In genomic region chr19:39407394-39407643, GRCh38 we compare ENCODE assay signal across 9 cellular contexts. TPM values are rescaled to one million over a fixed set of nuclear protein-coding genes. Genes with fewer than 3 reads are reported as not detected.
DNase-seq lines count a peak whose midpoint lies in the region; ATAC-seq and FAIRE-seq lines count a peak whose summit lies in the region.
"Had no signal": no experiment of that assay in that cellular context is flagged by ENCODE, and none has a peak within 500 bp of the region (broad histone marks: within the 10 kb centered on the region; RNA-seq: fewer than 3 reads in every experiment).

No MANE protein-coding gene starts in this region.

- H3K27me3 Mint-ChIP-seq in stimulated activated naive CD8-positive, alpha-beta T cell treated with anti-CD3 and anti-CD28 coated beads, Interleukin-15, Interleukin-2, amounts not matched to agents 100 ng/mL and 50 ng/mL, for 24 hours: no peaks in the 10 kb centered on the region
- H3K27me3 Mint-ChIP-seq in central memory CD8-positive, alpha-beta T cell: no peaks in the 10 kb centered on the region

- FAIRE-seq in urothelium cell line (lab: Jason Lieb, UNC): no peak
- FAIRE-seq: islet of Langerhans had no signal

- no peak for ATAC-seq in stimulated activated naive CD8-positive, alpha-beta T cell treated with anti-CD3 and anti-CD28 coated beads, Interleukin-15, Interleukin-2, amounts not matched to agents 100 U/mL and 50 U/mL, for 24 hours
- ATAC-seq in central memory CD8-positive, alpha-beta T cell (replicated peaks; ENCODE audit: extremely low read depth, poor library complexity, severe bottlenecking): no peak

- peaks cover 74% of the 10 kb centered on the region for H3K4me1 Mint-ChIP-seq in stimulated activated naive CD8-positive, alpha-beta T cell treated with anti-CD3 and anti-CD28 coated beads, Interleukin-15, Interleukin-2, amounts not matched to agents 100 ng/mL and 50 ng/mL, for 24 hours (ENCODE audit: low read depth)
- H3K4me1 Mint-ChIP-seq in central memory CD8-positive, alpha-beta T cell: peaks cover 69% of the 10 kb centered on the region

- peaks cover 44% of the 10 kb centered on the region for H3K4me1 ChIP-seq in mucosa of stomach (ENCODE audit: control insufficient read depth, insufficient read depth, low read length)

- peak overlapping the region; percentile 99 for H3K9ac ChIP-seq in mucosa of stomach (ENCODE audit: low read length)

- peak overlapping the region; percentile 95 for H3K4me3 ChIP-seq in mucosa of stomach (ENCODE audit: low read length)

- no peaks in the 10 kb centered on the region for H3K9me3 ChIP-seq in mucosa of stomach (ENCODE audit: control insufficient read depth, low read length)

- H3K27me3 ChIP-seq in mucosa of stomach (ENCODE audit: control insufficient read depth, insufficient read depth, low read length): no peaks in the 10 kb centered on the region

- H3K36me3 ChIP-seq in mucosa of stomach (ENCODE audit: control insufficient read depth, insufficient read depth, low read length): peaks cover 14% of the 10 kb centered on the region

- peaks cover 15% of the 10 kb centered on the region for H3K36me3 Mint-ChIP-seq in stimulated activated naive CD8-positive, alpha-beta T cell treated with anti-CD3 and anti-CD28 coated beads, Interleukin-15, Interleukin-2, amounts not matched to agents 100 ng/mL and 50 ng/mL, for 24 hours (ENCODE audit: low read depth)
- H3K36me3 Mint-ChIP-seq in central memory CD8-positive, alpha-beta T cell (ENCODE audit: insufficient read depth): peaks cover 86% of the 10 kb centered on the region

- DNase-seq in stimulated activated naive CD8-positive, alpha-beta T cell treated with anti-CD3 and anti-CD28 coated beads, Interleukin-15, Interleukin-2, amounts not matched to agents 100 U/mL and 50 U/mL, for 24 hours: no peak
- no peak for DNase-seq in central memory CD8-positive, alpha-beta T cell (ENCODE audit: low spot score in 2 of 2)
- DNase-seq in SK-N-DZ (ENCODE audit: low spot score): no peak
- no peak for DNase-seq in stimulated activated CD4-positive, alpha-beta T cell treated with anti-CD3 and anti-CD28 coated beads, Interleukin-15, amount 100 ng/mL, for 24 hours
- DNase-seq in urothelium cell line (ENCODE audit: low spot score): no peak
- DNase-seq in NCI-H446 (lab: John Stamatoyannopoulos, UW): no peak

- H3K27ac Mint-ChIP-seq in stimulated activated naive CD8-positive, alpha-beta T cell treated with anti-CD3 and anti-CD28 coated beads, Interleukin-15, Interleukin-2, amounts not matched to agents 100 ng/mL and 50 ng/mL, for 24 hours: peak overlapping the region; percentile 92
- peak overlapping the region; percentile 100 for H3K27ac Mint-ChIP-seq in central memory CD8-positive, alpha-beta T cell (ENCODE audit: low read depth)

- H3K9me3 Mint-ChIP-seq in stimulated activated naive CD8-positive, alpha-beta T cell treated with anti-CD3 and anti-CD28 coated beads, Interleukin-15, Interleukin-2, amounts not matched to agents 100 ng/mL and 50 ng/mL, for 24 hours: no peaks in the 10 kb centered on the region
- H3K9me3 Mint-ChIP-seq in central memory CD8-positive, alpha-beta T cell: peaks cover 5% of the 10 kb centered on the region

- H3K4me3 Mint-ChIP-seq in stimulated activated naive CD8-positive, alpha-beta T cell treated with anti-CD3 and anti-CD28 coated beads, Interleukin-15, Interleukin-2, amounts not matched to agents 100 ng/mL and 50 ng/mL, for 24 hours: peak overlapping the region; percentile 84
- peak overlapping the region; percentile 80 for H3K4me3 Mint-ChIP-seq in central memory CD8-positive, alpha-beta T cell

RNA-seq across cellular contexts. Expression of gene ZFP36, which starts 0.7 kb away (rescaled TPM):
- 0.05 and 0.12 TPM in 2 replicates for polyA plus RNA-seq in SK-N-DZ (2014; cell fraction: cytosol; rRNA removed)
- polyA plus RNA-seq in SK-N-DZ (2014; cell fraction: nucleus; rRNA removed): 0.25 and 3.2 TPM in 2 replicates

RNA-seq across cellular contexts. Expression of gene PLEKHG2, which starts 5.2 kb away (rescaled TPM):
- 6.1 and 6.7 TPM in 2 replicates for polyA plus RNA-seq in SK-N-DZ (2014; cell fraction: cytosol; rRNA removed)
- 45.7 and 55.9 TPM in 2 replicates for polyA plus RNA-seq in SK-N-DZ (2014; cell fraction: nucleus; rRNA removed)

RNA-seq across cellular contexts. Expression of gene MED29, which starts 16.1 kb away (rescaled TPM):
- polyA plus RNA-seq in SK-N-DZ (2014; cell fraction: cytosol; rRNA removed): 22.6 and 23.4 TPM in 2 replicates
- polyA plus RNA-seq in SK-N-DZ (2014; cell fraction: nucleus; rRNA removed): 5.6 and 6.3 TPM in 2 replicates

RNA-seq across cellular contexts. Expression of gene PAF1, which starts 16.4 kb away (rescaled TPM):
- polyA plus RNA-seq in SK-N-DZ (2014; cell fraction: cytosol; rRNA removed): 22.7 and 24.5 TPM in 2 replicates
- polyA plus RNA-seq in SK-N-DZ (2014; cell fraction: nucleus; rRNA removed): 20.1 and 24.0 TPM in 2 replicates

RNA-seq across cellular contexts. Expression of gene RPS16, which starts 28.4 kb away (rescaled TPM):
- polyA plus RNA-seq in SK-N-DZ (2014; cell fraction: cytosol; rRNA removed): 33.7 and 54.4 TPM in 2 replicates
- 34.5 and 39.1 TPM in 2 replicates for polyA plus RNA-seq in SK-N-DZ (2014; cell fraction: nucleus; rRNA removed)
